In genomic region chr18:47594063-47594462, GRCh38 we compare ENCODE assay signal across 3 cellular contexts.
TF ChIP-seq lines count a peak whose summit lies in the region.

No MANE protein-coding gene starts in this region.

TF ChIP-seq in SK-N-SH, 30 proteins besides CTCF, POLR2A, EP300 and RAD21:
- TF ChIP-seq, protein P1, sequence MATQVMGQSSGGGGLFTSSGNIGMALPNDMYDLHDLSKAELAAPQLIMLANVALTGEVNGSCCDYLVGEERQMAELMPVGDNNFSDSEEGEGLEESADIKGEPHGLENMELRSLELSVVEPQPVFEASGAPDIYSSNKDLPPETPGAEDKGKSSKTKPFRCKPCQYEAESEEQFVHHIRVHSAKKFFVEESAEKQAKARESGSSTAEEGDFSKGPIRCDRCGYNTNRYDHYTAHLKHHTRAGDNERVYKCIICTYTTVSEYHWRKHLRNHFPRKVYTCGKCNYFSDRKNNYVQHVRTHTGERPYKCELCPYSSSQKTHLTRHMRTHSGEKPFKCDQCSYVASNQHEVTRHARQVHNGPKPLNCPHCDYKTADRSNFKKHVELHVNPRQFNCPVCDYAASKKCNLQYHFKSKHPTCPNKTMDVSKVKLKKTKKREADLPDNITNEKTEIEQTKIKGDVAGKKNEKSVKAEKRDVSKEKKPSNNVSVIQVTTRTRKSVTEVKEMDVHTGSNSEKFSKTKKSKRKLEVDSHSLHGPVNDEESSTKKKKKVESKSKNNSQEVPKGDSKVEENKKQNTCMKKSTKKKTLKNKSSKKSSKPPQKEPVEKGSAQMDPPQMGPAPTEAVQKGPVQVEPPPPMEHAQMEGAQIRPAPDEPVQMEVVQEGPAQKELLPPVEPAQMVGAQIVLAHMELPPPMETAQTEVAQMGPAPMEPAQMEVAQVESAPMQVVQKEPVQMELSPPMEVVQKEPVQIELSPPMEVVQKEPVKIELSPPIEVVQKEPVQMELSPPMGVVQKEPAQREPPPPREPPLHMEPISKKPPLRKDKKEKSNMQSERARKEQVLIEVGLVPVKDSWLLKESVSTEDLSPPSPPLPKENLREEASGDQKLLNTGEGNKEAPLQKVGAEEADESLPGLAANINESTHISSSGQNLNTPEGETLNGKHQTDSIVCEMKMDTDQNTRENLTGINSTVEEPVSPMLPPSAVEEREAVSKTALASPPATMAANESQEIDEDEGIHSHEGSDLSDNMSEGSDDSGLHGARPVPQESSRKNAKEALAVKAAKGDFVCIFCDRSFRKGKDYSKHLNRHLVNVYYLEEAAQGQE (IDR thresholded peaks at IDR 0.05; ENCODE audit: low read depth, low read length): no peak
- no peak for TF ChIP-seq MEF2A (IDR thresholded peaks at IDR 0.05; ENCODE audit: borderline replicate concordance, low read depth)
- no peak for TF ChIP-seq FOXM1 (IDR thresholded peaks at IDR 0.05; ENCODE audit: low read depth)
- TF ChIP-seq RCOR1 (IDR thresholded peaks at IDR 0.05; ENCODE audit: low read length): no peak
- TF ChIP-seq SMC3 (IDR thresholded peaks at IDR 0.05; ENCODE audit: low read depth, low read length): no peak
- no peak for TF ChIP-seq EZH2phosphoT487 (IDR thresholded peaks at IDR 0.05; ENCODE audit: borderline replicate concordance, low read depth)
- TF ChIP-seq RXRA (IDR thresholded peaks at IDR 0.05; ENCODE audit: borderline replicate concordance, low read depth): no peak
- no peak for TF ChIP-seq MXI1 (IDR thresholded peaks at IDR 0.05; ENCODE audit: low read depth, low read length)
- TF ChIP-seq RFX5 (IDR thresholded peaks at IDR 0.05; ENCODE audit: low read length): no peak
- TF ChIP-seq, protein P2, sequence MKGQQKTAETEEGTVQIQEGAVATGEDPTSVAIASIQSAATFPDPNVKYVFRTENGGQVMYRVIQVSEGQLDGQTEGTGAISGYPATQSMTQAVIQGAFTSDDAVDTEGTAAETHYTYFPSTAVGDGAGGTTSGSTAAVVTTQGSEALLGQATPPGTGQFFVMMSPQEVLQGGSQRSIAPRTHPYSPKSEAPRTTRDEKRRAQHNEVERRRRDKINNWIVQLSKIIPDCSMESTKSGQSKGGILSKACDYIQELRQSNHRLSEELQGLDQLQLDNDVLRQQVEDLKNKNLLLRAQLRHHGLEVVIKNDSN (IDR thresholded peaks at IDR 0.05; ENCODE audit: borderline replicate concordance, low read depth): no peak
- no peak for TF ChIP-seq ZBTB33 (IDR thresholded peaks at IDR 0.05; ENCODE audit: borderline replicate concordance, low read depth)
- TF ChIP-seq YY1 (IDR thresholded peaks at IDR 0.05; ENCODE audit: low read depth): no peak
- TF ChIP-seq ELF1 (IDR thresholded peaks at IDR 0.05): no peak
- TF ChIP-seq CHD2 (IDR thresholded peaks at IDR 0.05; ENCODE audit: low read length, partially characterized antibody): no peak

TF ChIP-seq in SK-N-SH treated with all-trans-retinoic acid at 6 μM for 48 hours, 23 proteins besides CTCF, POLR2A, EP300 and RAD21 (continued from another document):
- TF ChIP-seq POU6F1 (CRISPR knock-in tag; IDR thresholded peaks at IDR 0.05; ENCODE audit: borderline replicate concordance, low read depth) (no peak), CREB5 (CRISPR knock-in tag; IDR thresholded peaks at IDR 0.05; ENCODE audit: low read depth) (no peak), ZFP3 (CRISPR knock-in tag; IDR thresholded peaks at IDR 0.05) (no peak), ZNF70 (CRISPR knock-in tag; IDR thresholded peaks at IDR 0.05) (no peak), ZFP30 (CRISPR knock-in tag; IDR thresholded peaks at IDR 0.05) (no peak)

TF ChIP-seq in WTC11, 78 proteins besides CTCF, POLR2A, EP300 and RAD21 (continued from another document):
- TF ChIP-seq, protein P3, sequence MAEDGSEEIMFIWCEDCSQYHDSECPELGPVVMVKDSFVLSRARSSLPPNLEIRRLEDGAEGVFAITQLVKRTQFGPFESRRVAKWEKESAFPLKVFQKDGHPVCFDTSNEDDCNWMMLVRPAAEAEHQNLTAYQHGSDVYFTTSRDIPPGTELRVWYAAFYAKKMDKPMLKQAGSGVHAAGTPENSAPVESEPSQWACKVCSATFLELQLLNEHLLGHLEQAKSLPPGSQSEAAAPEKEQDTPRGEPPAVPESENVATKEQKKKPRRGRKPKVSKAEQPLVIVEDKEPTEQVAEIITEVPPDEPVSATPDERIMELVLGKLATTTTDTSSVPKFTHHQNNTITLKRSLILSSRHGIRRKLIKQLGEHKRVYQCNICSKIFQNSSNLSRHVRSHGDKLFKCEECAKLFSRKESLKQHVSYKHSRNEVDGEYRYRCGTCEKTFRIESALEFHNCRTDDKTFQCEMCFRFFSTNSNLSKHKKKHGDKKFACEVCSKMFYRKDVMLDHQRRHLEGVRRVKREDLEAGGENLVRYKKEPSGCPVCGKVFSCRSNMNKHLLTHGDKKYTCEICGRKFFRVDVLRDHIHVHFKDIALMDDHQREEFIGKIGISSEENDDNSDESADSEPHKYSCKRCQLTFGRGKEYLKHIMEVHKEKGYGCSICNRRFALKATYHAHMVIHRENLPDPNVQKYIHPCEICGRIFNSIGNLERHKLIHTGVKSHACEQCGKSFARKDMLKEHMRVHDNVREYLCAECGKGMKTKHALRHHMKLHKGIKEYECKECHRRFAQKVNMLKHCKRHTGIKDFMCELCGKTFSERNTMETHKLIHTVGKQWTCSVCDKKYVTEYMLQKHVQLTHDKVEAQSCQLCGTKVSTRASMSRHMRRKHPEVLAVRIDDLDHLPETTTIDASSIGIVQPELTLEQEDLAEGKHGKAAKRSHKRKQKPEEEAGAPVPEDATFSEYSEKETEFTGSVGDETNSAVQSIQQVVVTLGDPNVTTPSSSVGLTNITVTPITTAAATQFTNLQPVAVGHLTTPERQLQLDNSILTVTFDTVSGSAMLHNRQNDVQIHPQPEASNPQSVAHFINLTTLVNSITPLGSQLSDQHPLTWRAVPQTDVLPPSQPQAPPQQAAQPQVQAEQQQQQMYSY (CRISPR knock-in tag; IDR thresholded peaks at IDR 0.05): no peak
- TF ChIP-seq, protein P4, sequence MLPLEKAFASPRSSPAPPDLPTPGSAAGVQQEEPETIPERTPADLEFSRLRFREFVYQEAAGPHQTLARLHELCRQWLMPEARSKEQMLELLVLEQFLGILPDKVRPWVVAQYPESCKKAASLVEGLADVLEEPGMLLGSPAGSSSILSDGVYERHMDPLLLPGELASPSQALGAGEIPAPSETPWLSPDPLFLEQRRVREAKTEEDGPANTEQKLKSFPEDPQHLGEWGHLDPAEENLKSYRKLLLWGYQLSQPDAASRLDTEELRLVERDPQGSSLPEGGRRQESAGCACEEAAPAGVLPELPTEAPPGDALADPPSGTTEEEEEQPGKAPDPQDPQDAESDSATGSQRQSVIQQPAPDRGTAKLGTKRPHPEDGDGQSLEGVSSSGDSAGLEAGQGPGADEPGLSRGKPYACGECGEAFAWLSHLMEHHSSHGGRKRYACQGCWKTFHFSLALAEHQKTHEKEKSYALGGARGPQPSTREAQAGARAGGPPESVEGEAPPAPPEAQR (CRISPR knock-in tag; IDR thresholded peaks at IDR 0.05): no peak
- TF ChIP-seq ZNF317 (CRISPR knock-in tag; IDR thresholded peaks at IDR 0.05; ENCODE audit: borderline replicate concordance, low read depth) (no peak), JUN (CRISPR knock-in tag; IDR thresholded peaks at IDR 0.05) (no peak), ZNF396 (CRISPR knock-in tag; IDR thresholded peaks at IDR 0.05; ENCODE audit: borderline replicate concordance) (no peak), ZBTB43 (CRISPR knock-in tag; IDR thresholded peaks at IDR 0.05) (no peak), GRHL2 (CRISPR knock-in tag; IDR thresholded peaks at IDR 0.05; ENCODE audit: insufficient replicate concordance, severe bottlenecking) (no peak), ESRRA (CRISPR knock-in tag; IDR thresholded peaks at IDR 0.05; ENCODE audit: borderline replicate concordance) (no peak)
- TF ChIP-seq, protein P5, sequence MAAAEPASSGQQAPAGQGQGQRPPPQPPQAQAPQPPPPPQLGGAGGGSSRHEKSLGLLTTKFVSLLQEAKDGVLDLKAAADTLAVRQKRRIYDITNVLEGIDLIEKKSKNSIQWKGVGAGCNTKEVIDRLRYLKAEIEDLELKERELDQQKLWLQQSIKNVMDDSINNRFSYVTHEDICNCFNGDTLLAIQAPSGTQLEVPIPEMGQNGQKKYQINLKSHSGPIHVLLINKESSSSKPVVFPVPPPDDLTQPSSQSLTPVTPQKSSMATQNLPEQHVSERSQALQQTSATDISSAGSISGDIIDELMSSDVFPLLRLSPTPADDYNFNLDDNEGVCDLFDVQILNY (CRISPR knock-in tag; IDR thresholded peaks at IDR 0.05): no peak
TF ChIP-seq in WTC11: peak in this region for 0.
